ENCODE assay signal across 18 cellular contexts in genomic region chr17:71502443-71502842, GRCh38.
DNase-seq lines count a peak whose midpoint lies in the region; ATAC-seq and TF ChIP-seq lines count a peak whose summit lies in the region.
"Had no signal": no experiment of that assay in that cellular context is flagged by ENCODE, and none has a peak within 500 bp of the region (broad histone marks: within the 10 kb centered on the region; RNA-seq: fewer than 3 reads in every experiment).

No MANE protein-coding gene starts in this region.

- no peaks in the 10 kb centered on the region for H3K9me3 ChIP-seq in SK-N-SH
- no peaks in the 10 kb centered on the region for H3K9me3 ChIP-seq in mucosa of descending colon

- no peak overlapping the region for H3K4me3 ChIP-seq in SK-N-SH (ENCODE audit: low read depth in 2 of 2, low read length in 1 of 2)
- H3K4me3 ChIP-seq in mucosa of descending colon = no peak overlapping the region
- no peak overlapping the region for H3K4me3 ChIP-seq in brain microvascular endothelial cell (ENCODE audit: low read depth, low read length)

- peaks cover 4 to 18% of the 10 kb centered on the region in 2 experiments for H3K4me1 ChIP-seq in SK-N-SH (ENCODE audit: control insufficient read depth in 1 of 2, insufficient read depth in 2 of 2, low read depth in 1 of 2, low read length in 1 of 2)
- no peaks in the 10 kb centered on the region for H3K4me1 ChIP-seq in mucosa of descending colon (ENCODE audit: low read depth)

- H3K27ac ChIP-seq in SK-N-SH (ENCODE audit: low read depth in 2 of 2, low read length in 1 of 2) (peak overlapping the region; percentile 69 to 73), brain microvascular endothelial cell (no peak overlapping the region)

- peak; percentile 92 to 99 for TF ChIP-seq EP300 in SK-N-SH (IDR thresholded peaks at IDR 0.05; ENCODE audit: borderline replicate concordance in 1 of 2, low read depth in 1 of 2, low read length in 1 of 2)

- peak overlapping the region; percentile 50; the same call in 1 of the 2 replicates for H3K4me2 ChIP-seq in SK-N-SH

- H2AFZ ChIP-seq in SK-N-SH (ENCODE audit: low read depth) = no peak overlapping the region

- no peak overlapping the region for H3K9ac ChIP-seq in SK-N-SH

- peak; percentile 35 for ATAC-seq in mucosa of descending colon
- ATAC-seq: HCT116, T-helper 17 cell had no signal

- peak; percentile 13; the same call in 1 of the 2 replicates for TF ChIP-seq RAD21 in SK-N-SH (IDR thresholded peaks at IDR 0.05; ENCODE audit: low read length)

- in situ Hi-C loops in brain microvascular endothelial cell (cut with HindIII; ENCODE audit: low pct_ligation_motif_present, low sequenced_read_pairs) = no loop called here

- TF ChIP-seq POLR2A in erythroblast (IDR thresholded peaks at IDR 0.05; ENCODE audit: low read length) = no peak

- intact Hi-C loops in mucosa of descending colon (cut with DNase I, micrococcal nuclease) = no loop called here

- no peaks in the 10 kb centered on the region for H3K36me3 ChIP-seq in SK-N-SH (replicated peaks in 1 of 2; ENCODE audit: control insufficient read depth in 1 of 2, insufficient read depth in 2 of 2, low read length in 1 of 2)
- no peaks in the 10 kb centered on the region for H3K36me3 ChIP-seq in mucosa of descending colon (ENCODE audit: low read depth)
- no peaks in the 10 kb centered on the region for H3K36me3 ChIP-seq in brain microvascular endothelial cell (replicated peaks)

- H3K27me3 ChIP-seq in SK-N-SH (ENCODE audit: insufficient read depth) (no peaks in the 10 kb centered on the region), brain microvascular endothelial cell (replicated peaks) (no peaks in the 10 kb centered on the region)

- CTCF ChIA-PET in SK-N-SH (lab: Yijun Ruan, JAX) = interaction anchor here (0.9 to 1.6 kb wide), 2 partner anchors 29 to 1054 kb away, joined by 3 to 7 read pairs; no protein-coding TSS in a partner anchor

- POLR2A ChIA-PET in SK-N-SH (lab: Yijun Ruan, JAX) = no interaction called here

- 14% methylated on average over 1 of the region's 1 CpG for WGBS in SK-N-SH (ENCODE audit: low lambda C conversion rate)

- DNase-seq in EH (ENCODE audit: low read depth) (peak; percentile 60), M059J (ENCODE audit: low read depth) (peak; percentile 60), SK-N-SH (peak; percentile 39), mucosa of descending colon (no peak), erythroblast (lab: John Stamatoyannopoulos, UW) (no peak), T-helper 2 cell (no peak), brain microvascular endothelial cell (no peak)
- DNase-seq: ACHN, C1 segment of cervical spinal cord, DND-41, GDM1, GOT3, KBM-7, MV-4-11, NCI-H1417 treated with DMSO at 0.1 percent for 48 hours, NCI-H2081, T-helper 17 cell had no signal

- TF ChIP-seq CTCF in SK-N-SH (IDR thresholded peaks at IDR 0.05) (no peak), mucosa of descending colon (IDR thresholded peaks at IDR 0.05) (no peak), brain microvascular endothelial cell (IDR thresholded peaks at IDR 0.05; ENCODE audit: low read depth, low read length, missing control alignments) (no peak)

- H3K79me2 ChIP-seq in SK-N-SH (ENCODE audit: insufficient read depth) = no peaks in the 10 kb centered on the region

- H3F3A ChIP-seq in SK-N-SH (replicated peaks; ENCODE audit: insufficient read depth) = peaks cover 31% of the 10 kb centered on the region

- H4K20me1 ChIP-seq in SK-N-SH (ENCODE audit: insufficient read depth) = no peaks in the 10 kb centered on the region

- H3K9me2 ChIP-seq in SK-N-SH = no peaks in the 10 kb centered on the region

TF ChIP-seq in SK-N-SH, 30 proteins besides CTCF, POLR2A, EP300 and RAD21 (continues in another document):
- TF ChIP-seq NRF1 (IDR thresholded peaks at IDR 0.05; ENCODE audit: low read depth, low read length) (no peak), TCF12 (IDR thresholded peaks at IDR 0.05) (peak; percentile 100), GABPA (IDR thresholded peaks at IDR 0.05; ENCODE audit: low read depth) (no peak; the same call in 1 of the 2 replicates), SIN3A (IDR thresholded peaks at IDR 0.05; ENCODE audit: borderline replicate concordance, low read depth, low read length) (peak; percentile 84; the same call in 1 of the 2 replicates), ZBTB33 (IDR thresholded peaks at IDR 0.05; ENCODE audit: borderline replicate concordance, low read depth) (peak; percentile 65; the same call in 1 of the 2 replicates), RXRA (IDR thresholded peaks at IDR 0.05; ENCODE audit: borderline replicate concordance, low read depth) (peak; percentile 85), FOXM1 (IDR thresholded peaks at IDR 0.05; ENCODE audit: low read depth) (peak; percentile 79; the same call in 1 of the 2 replicates), REST (IDR thresholded peaks at IDR 0.05; ENCODE audit: low read depth, low read length) (no peak), EZH2phosphoT487 (IDR thresholded peaks at IDR 0.05; ENCODE audit: borderline replicate concordance, low read depth) (no peak), CHD2 (IDR thresholded peaks at IDR 0.05; ENCODE audit: low read length, partially characterized antibody) (peak; percentile 18), TEAD4 (IDR thresholded peaks at IDR 0.05; ENCODE audit: borderline replicate concordance, insufficient read depth) (peak; percentile 92), USF2 (IDR thresholded peaks at IDR 0.05; ENCODE audit: borderline replicate concordance, low read depth, low read length) (no peak), MXI1 (IDR thresholded peaks at IDR 0.05; ENCODE audit: low read depth, low read length) (no peak; the same call in 1 of the 2 replicates), GATA2 (CRISPR knock-in tag; IDR thresholded peaks at IDR 0.05) (peak; percentile 88), TAF1 (IDR thresholded peaks at IDR 0.05; ENCODE audit: borderline replicate concordance, low read depth, low read length) (no peak), PBX3 (IDR thresholded peaks at IDR 0.05) (peak; percentile 99), YY1 (IDR thresholded peaks at IDR 0.05; ENCODE audit: low read depth) (0 out of 2 replicates have a peak, but pooled peaks have one; percentile 41)

Comparison
In these comparisons a context has a peak if more than half of its experiments do, and no peak if none do; other contexts are left out.
1. DNase-seq: peak in EH (single experiment), M059J (single experiment) and SK-N-SH (single experiment); none in mucosa of descending colon (0 of 3), erythroblast (0 of 2), T-helper 2 cell (0 of 5) and brain microvascular endothelial cell (single experiment).